Comparison of ENCODE assay signal across 24 cellular contexts in the genomic region with DNA sequence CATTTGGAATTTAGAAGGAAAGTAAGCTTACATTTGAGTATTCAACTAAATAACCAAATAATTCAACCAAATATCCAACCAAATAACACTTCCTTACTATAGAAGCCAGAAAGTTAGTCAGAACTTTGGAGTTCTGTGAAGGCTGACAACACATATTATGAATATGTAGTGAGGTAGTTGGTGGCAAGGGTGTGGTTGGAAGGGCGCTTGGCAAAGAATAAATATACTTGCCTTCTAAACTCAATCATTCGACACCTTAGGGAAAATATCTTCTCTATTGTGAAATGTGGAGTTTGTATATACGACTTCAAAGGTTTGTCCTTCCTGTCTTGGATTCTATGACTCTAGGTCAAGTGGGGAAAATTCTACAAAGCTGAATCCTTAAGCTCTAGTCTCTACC.
"Had no signal": no experiment of that assay in that cellular context is flagged by ENCODE, and none has a peak within 500 bp of the region (broad histone marks: within the 10 kb centered on the region; RNA-seq: fewer than 3 reads in every experiment).

No MANE protein-coding gene starts in this region.

- H3K27ac Mint-ChIP-seq: activated CD4-positive, alpha-beta T cell treated with anti-CD3 and anti-CD28 coated beads, Interleukin-2, amount 10 ng/mL, durations not matched to agents 24 days and 14 days; activated CD8-positive, alpha-beta T cell treated with anti-CD3 and anti-CD28 coated beads for 36 hours; activated naive CD4-positive, alpha-beta T cell treated with anti-CD3 and anti-CD28 coated beads, Interleukin-2, amount 50 U/mL, for 72 hours; naive B cell; stimulated activated effector memory CD8-positive, alpha-beta T cell treated with anti-CD3 and anti-CD28 coated beads, Interleukin-12 subunit alpha, Interleukin-12 subunit beta, amount 100 ng/mL, for 72 hours; T-cell; type B pancreatic cell had no signal

- H3K4me3 Mint-ChIP-seq: activated CD4-positive, alpha-beta T cell treated with anti-CD3 and anti-CD28 coated beads, Interleukin-2, amount 10 ng/mL, durations not matched to agents 24 days and 14 days; activated CD8-positive, alpha-beta T cell treated with anti-CD3 and anti-CD28 coated beads for 36 hours; activated T-cell treated with anti-CD3 and anti-CD28 coated beads, Interleukin-2, amount 50 U/mL, for 4 hours; naive B cell; neural crest cell; stimulated activated effector memory CD8-positive, alpha-beta T cell treated with anti-CD3 and anti-CD28 coated beads, Interleukin-12 subunit alpha, Interleukin-12 subunit beta, amount 100 ng/mL, for 72 hours; T-cell; type B pancreatic cell had no signal

- H3K4me3 ChIP-seq: gastroesophageal sphincter, heart left ventricle, mucosa of descending colon, prostate gland, right atrium auricular region, skin epidermis, stomach, testis had no signal

- H3K9me3 ChIP-seq: gastroesophageal sphincter, mucosa of descending colon, prostate gland, right atrium auricular region, stomach, testis had no signal

- H3K27me3 ChIP-seq: gastroesophageal sphincter, heart left ventricle, right atrium auricular region, stomach, testis had no signal

- H3K27me3 Mint-ChIP-seq: activated CD4-positive, alpha-beta T cell treated with anti-CD3 and anti-CD28 coated beads, Interleukin-2, amount 10 ng/mL, durations not matched to agents 24 days and 14 days; activated CD8-positive, alpha-beta T cell treated with anti-CD3 and anti-CD28 coated beads for 36 hours; naive B cell; T-cell; type B pancreatic cell had no signal

- H3K4me1 Mint-ChIP-seq: activated CD4-positive, alpha-beta T cell treated with anti-CD3 and anti-CD28 coated beads, Interleukin-2, amount 10 ng/mL, durations not matched to agents 24 days and 14 days; naive B cell; neural crest cell; stimulated activated effector memory CD8-positive, alpha-beta T cell treated with anti-CD3 and anti-CD28 coated beads, Interleukin-12 subunit alpha, Interleukin-12 subunit beta, amount 100 ng/mL, for 72 hours; T-cell had no signal

- H3K36me3 Mint-ChIP-seq: activated naive CD4-positive, alpha-beta T cell treated with anti-CD3 and anti-CD28 coated beads, Interleukin-2, amount 50 U/mL, for 72 hours; naive B cell; stimulated activated effector memory CD8-positive, alpha-beta T cell treated with anti-CD3 and anti-CD28 coated beads, Interleukin-12 subunit alpha, Interleukin-12 subunit beta, amount 100 ng/mL, for 72 hours; T-cell; type B pancreatic cell had no signal

- H3K9me3 Mint-ChIP-seq: activated CD4-positive, alpha-beta T cell treated with anti-CD3 and anti-CD28 coated beads, Interleukin-2, amount 10 ng/mL, durations not matched to agents 24 days and 14 days; neural crest cell; type B pancreatic cell had no signal

- DNase-seq: activated CD4-positive, alpha-beta T cell treated with anti-CD3 and anti-CD28 coated beads, Interleukin-2, amount 10 ng/mL, durations not matched to agents 24 days and 14 days; activated CD4-positive, CD25-positive, alpha-beta regulatory T cell; activated CD8-positive, alpha-beta T cell treated with anti-CD3 and anti-CD28 coated beads for 36 hours; activated gamma-delta T cell; activated T-cell treated with anti-CD3 and anti-CD28 coated beads, Interleukin-2, amount 50 U/mL, for 4 hours; dermis blood vessel endothelial cell; effector memory CD4-positive, alpha-beta T cell; heart left ventricle; kidney glomerular epithelial cell; left ventricle myocardium superior; mucosa of descending colon; naive B cell; stomach; T-cell; T1000; testis had no signal

- H3K4me1 ChIP-seq: gastroesophageal sphincter, heart left ventricle, prostate gland, right atrium auricular region, stomach, testis had no signal

- H3K27ac ChIP-seq: gastroesophageal sphincter, heart left ventricle, prostate gland, right atrium auricular region, skin epidermis, stomach, testis had no signal

- ATAC-seq: activated CD8-positive, alpha-beta T cell treated with anti-CD3 and anti-CD28 coated beads for 36 hours; activated naive CD4-positive, alpha-beta T cell treated with anti-CD3 and anti-CD28 coated beads, Interleukin-2, amount 50 U/mL, for 72 hours; activated T-cell treated with anti-CD3 and anti-CD28 coated beads, Interleukin-2, amount 50 U/mL, for 4 hours; gastroesophageal sphincter; heart left ventricle; left ventricle myocardium superior; mucosa of descending colon; stimulated activated effector memory CD8-positive, alpha-beta T cell treated with anti-CD3 and anti-CD28 coated beads, Interleukin-12 subunit alpha, Interleukin-12 subunit beta, amount 100 ng/mL, for 72 hours; T-cell had no signal

- H3K36me3 ChIP-seq: gastroesophageal sphincter, heart left ventricle, prostate gland, right atrium auricular region, stomach had no signal
